1 cellular context compared by ENCODE assay signal in genomic region chr9:4126996-4127395, GRCh38.
TF ChIP-seq lines count a peak whose summit lies in the region.

No MANE protein-coding gene starts in this region.

TF ChIP-seq in WTC11, 78 proteins besides CTCF, POLR2A, EP300 and RAD21 (continued from another document):
- TF ChIP-seq, protein P1, sequence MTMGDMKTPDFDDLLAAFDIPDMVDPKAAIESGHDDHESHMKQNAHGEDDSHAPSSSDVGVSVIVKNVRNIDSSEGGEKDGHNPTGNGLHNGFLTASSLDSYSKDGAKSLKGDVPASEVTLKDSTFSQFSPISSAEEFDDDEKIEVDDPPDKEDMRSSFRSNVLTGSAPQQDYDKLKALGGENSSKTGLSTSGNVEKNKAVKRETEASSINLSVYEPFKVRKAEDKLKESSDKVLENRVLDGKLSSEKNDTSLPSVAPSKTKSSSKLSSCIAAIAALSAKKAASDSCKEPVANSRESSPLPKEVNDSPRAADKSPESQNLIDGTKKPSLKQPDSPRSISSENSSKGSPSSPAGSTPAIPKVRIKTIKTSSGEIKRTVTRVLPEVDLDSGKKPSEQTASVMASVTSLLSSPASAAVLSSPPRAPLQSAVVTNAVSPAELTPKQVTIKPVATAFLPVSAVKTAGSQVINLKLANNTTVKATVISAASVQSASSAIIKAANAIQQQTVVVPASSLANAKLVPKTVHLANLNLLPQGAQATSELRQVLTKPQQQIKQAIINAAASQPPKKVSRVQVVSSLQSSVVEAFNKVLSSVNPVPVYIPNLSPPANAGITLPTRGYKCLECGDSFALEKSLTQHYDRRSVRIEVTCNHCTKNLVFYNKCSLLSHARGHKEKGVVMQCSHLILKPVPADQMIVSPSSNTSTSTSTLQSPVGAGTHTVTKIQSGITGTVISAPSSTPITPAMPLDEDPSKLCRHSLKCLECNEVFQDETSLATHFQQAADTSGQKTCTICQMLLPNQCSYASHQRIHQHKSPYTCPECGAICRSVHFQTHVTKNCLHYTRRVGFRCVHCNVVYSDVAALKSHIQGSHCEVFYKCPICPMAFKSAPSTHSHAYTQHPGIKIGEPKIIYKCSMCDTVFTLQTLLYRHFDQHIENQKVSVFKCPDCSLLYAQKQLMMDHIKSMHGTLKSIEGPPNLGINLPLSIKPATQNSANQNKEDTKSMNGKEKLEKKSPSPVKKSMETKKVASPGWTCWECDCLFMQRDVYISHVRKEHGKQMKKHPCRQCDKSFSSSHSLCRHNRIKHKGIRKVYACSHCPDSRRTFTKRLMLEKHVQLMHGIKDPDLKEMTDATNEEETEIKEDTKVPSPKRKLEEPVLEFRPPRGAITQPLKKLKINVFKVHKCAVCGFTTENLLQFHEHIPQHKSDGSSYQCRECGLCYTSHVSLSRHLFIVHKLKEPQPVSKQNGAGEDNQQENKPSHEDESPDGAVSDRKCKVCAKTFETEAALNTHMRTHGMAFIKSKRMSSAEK (CRISPR knock-in tag; IDR thresholded peaks at IDR 0.05; ENCODE audit: borderline replicate concordance), result no peak
- TF ChIP-seq ATF3 (CRISPR knock-in tag; conservative IDR thresholded peaks at IDR 0.05) (no peak), SMAD3 (CRISPR knock-in tag; IDR thresholded peaks at IDR 0.05; ENCODE audit: borderline replicate concordance) (no peak), ELF4 (CRISPR knock-in tag; IDR thresholded peaks at IDR 0.05; ENCODE audit: low read depth) (no peak), ZNF671 (CRISPR knock-in tag; IDR thresholded peaks at IDR 0.05) (no peak), NR3C1 (CRISPR knock-in tag; conservative IDR thresholded peaks at IDR 0.05; ENCODE audit: low read depth) (no peak)
- TF ChIP-seq, protein P2, sequence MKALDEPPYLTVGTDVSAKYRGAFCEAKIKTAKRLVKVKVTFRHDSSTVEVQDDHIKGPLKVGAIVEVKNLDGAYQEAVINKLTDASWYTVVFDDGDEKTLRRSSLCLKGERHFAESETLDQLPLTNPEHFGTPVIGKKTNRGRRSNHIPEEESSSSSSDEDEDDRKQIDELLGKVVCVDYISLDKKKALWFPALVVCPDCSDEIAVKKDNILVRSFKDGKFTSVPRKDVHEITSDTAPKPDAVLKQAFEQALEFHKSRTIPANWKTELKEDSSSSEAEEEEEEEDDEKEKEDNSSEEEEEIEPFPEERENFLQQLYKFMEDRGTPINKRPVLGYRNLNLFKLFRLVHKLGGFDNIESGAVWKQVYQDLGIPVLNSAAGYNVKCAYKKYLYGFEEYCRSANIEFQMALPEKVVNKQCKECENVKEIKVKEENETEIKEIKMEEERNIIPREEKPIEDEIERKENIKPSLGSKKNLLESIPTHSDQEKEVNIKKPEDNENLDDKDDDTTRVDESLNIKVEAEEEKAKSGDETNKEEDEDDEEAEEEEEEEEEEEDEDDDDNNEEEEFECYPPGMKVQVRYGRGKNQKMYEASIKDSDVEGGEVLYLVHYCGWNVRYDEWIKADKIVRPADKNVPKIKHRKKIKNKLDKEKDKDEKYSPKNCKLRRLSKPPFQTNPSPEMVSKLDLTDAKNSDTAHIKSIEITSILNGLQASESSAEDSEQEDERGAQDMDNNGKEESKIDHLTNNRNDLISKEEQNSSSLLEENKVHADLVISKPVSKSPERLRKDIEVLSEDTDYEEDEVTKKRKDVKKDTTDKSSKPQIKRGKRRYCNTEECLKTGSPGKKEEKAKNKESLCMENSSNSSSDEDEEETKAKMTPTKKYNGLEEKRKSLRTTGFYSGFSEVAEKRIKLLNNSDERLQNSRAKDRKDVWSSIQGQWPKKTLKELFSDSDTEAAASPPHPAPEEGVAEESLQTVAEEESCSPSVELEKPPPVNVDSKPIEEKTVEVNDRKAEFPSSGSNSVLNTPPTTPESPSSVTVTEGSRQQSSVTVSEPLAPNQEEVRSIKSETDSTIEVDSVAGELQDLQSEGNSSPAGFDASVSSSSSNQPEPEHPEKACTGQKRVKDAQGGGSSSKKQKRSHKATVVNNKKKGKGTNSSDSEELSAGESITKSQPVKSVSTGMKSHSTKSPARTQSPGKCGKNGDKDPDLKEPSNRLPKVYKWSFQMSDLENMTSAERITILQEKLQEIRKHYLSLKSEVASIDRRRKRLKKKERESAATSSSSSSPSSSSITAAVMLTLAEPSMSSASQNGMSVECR (CRISPR knock-in tag; IDR thresholded peaks at IDR 0.05; ENCODE audit: borderline replicate concordance), result no peak
- TF ChIP-seq, protein P3, sequence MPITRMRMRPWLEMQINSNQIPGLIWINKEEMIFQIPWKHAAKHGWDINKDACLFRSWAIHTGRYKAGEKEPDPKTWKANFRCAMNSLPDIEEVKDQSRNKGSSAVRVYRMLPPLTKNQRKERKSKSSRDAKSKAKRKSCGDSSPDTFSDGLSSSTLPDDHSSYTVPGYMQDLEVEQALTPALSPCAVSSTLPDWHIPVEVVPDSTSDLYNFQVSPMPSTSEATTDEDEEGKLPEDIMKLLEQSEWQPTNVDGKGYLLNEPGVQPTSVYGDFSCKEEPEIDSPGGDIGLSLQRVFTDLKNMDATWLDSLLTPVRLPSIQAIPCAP (CRISPR knock-in tag; IDR thresholded peaks at IDR 0.05), result no peak
